Comparison of ENCODE assay signal across 19 cellular contexts in genomic region chr20:59026904-59027745, GRCh38. TPM values are rescaled to one million over a fixed set of nuclear protein-coding genes. Genes with fewer than 3 reads are reported as not detected.
DNase-seq lines count a peak whose midpoint lies in the region.
"Had no signal": no experiment of that assay in that cellular context is flagged by ENCODE, and none has a peak within 500 bp of the region (broad histone marks: within the 10 kb centered on the region; RNA-seq: fewer than 3 reads in every experiment).

No MANE protein-coding gene starts in this region.

- intact Hi-C loops in activated naive CD4-positive, alpha-beta T cell treated with anti-CD3 and anti-CD28 coated beads for 36 hours (cut with micrococcal nuclease), result no loop called here
- intact Hi-C loops in activated T-helper 2 cell treated with anti-CD3 and anti-CD28 coated beads, Interferon-gamma antibody, Interleukin-2, Interleukin-4, amounts not matched to agents 10 μg/mL and 5 μg/mL and 100 μg/mL, durations not matched to agents 14 hours and 24 hours and 36 hours (cut with micrococcal nuclease), result no loop called here

- no peak overlapping the region for H3K4me3 Mint-ChIP-seq in activated naive CD4-positive, alpha-beta T cell treated with anti-CD3 and anti-CD28 coated beads, Interleukin-2, amount 50 U/mL, for 24 hours
- H3K4me3 Mint-ChIP-seq in activated naive CD4-positive, alpha-beta T cell treated with anti-CD3 and anti-CD28 coated beads for 36 hours, result no peak overlapping the region
- H3K4me3 Mint-ChIP-seq in activated T-helper 2 cell treated with anti-CD3 and anti-CD28 coated beads, Interferon-gamma antibody, Interleukin-2, Interleukin-4, amounts not matched to agents 10 μg/mL and 5 μg/mL and 100 μg/mL, durations not matched to agents 14 hours and 24 hours and 36 hours (ENCODE audit: low read depth), result no peak overlapping the region
- no peak overlapping the region for H3K4me3 Mint-ChIP-seq in immature natural killer cell
- H3K4me3 Mint-ChIP-seq: activated B cell treated with CpG ODN at 0.5 μM for 24 hours had no signal

- H3K9me3 Mint-ChIP-seq in activated naive CD4-positive, alpha-beta T cell treated with anti-CD3 and anti-CD28 coated beads, Interleukin-2, amount 50 U/mL, for 24 hours, result no peaks in the 10 kb centered on the region
- H3K9me3 Mint-ChIP-seq in activated naive CD4-positive, alpha-beta T cell treated with anti-CD3 and anti-CD28 coated beads for 36 hours, result no peaks in the 10 kb centered on the region
- no peaks in the 10 kb centered on the region for H3K9me3 Mint-ChIP-seq in activated T-helper 2 cell treated with anti-CD3 and anti-CD28 coated beads, Interferon-gamma antibody, Interleukin-2, Interleukin-4, amounts not matched to agents 10 μg/mL and 5 μg/mL and 100 μg/mL, durations not matched to agents 14 hours and 24 hours and 36 hours
- H3K9me3 Mint-ChIP-seq in immature natural killer cell, result no peaks in the 10 kb centered on the region
- H3K9me3 Mint-ChIP-seq: activated B cell treated with CpG ODN at 0.5 μM for 24 hours, nephron had no signal

- peak overlapping the region in 1 of 5 donors; percentile 47 for H3K9ac ChIP-seq in subcutaneous abdominal adipose tissue (ENCODE audit: low read length in 5 of 5)

- no peaks in the 10 kb centered on the region for H3K27me3 Mint-ChIP-seq in activated naive CD4-positive, alpha-beta T cell treated with anti-CD3 and anti-CD28 coated beads, Interleukin-2, amount 50 U/mL, for 24 hours
- H3K27me3 Mint-ChIP-seq in activated naive CD4-positive, alpha-beta T cell treated with anti-CD3 and anti-CD28 coated beads for 36 hours (ENCODE audit: low read depth), result no peaks in the 10 kb centered on the region
- H3K27me3 Mint-ChIP-seq in activated T-helper 2 cell treated with anti-CD3 and anti-CD28 coated beads, Interferon-gamma antibody, Interleukin-2, Interleukin-4, amounts not matched to agents 10 μg/mL and 5 μg/mL and 100 μg/mL, durations not matched to agents 14 hours and 24 hours and 36 hours (ENCODE audit: low read depth), result no peaks in the 10 kb centered on the region
- peaks cover 1 to 4% (median 1%) of the 10 kb centered on the region in 3 donors for H3K27me3 Mint-ChIP-seq in immature natural killer cell (ENCODE audit: low read depth in 3 of 3)
- H3K27me3 Mint-ChIP-seq: activated B cell treated with CpG ODN at 0.5 μM for 24 hours had no signal

- H3K36me3 Mint-ChIP-seq in activated naive CD4-positive, alpha-beta T cell treated with anti-CD3 and anti-CD28 coated beads, Interleukin-2, amount 50 U/mL, for 24 hours, result peaks cover 38% of the 10 kb centered on the region
- peaks cover 54% of the 10 kb centered on the region for H3K36me3 Mint-ChIP-seq in activated naive CD4-positive, alpha-beta T cell treated with anti-CD3 and anti-CD28 coated beads for 36 hours (ENCODE audit: low read depth)
- peaks cover 87% of the 10 kb centered on the region for H3K36me3 Mint-ChIP-seq in activated T-helper 2 cell treated with anti-CD3 and anti-CD28 coated beads, Interferon-gamma antibody, Interleukin-2, Interleukin-4, amounts not matched to agents 10 μg/mL and 5 μg/mL and 100 μg/mL, durations not matched to agents 14 hours and 24 hours and 36 hours (ENCODE audit: low read depth)
- peaks cover 17 to 37% (median 27%) of the 10 kb centered on the region in 3 donors for H3K36me3 Mint-ChIP-seq in immature natural killer cell

- peaks cover 33 to 73% (median 58%) of the 10 kb centered on the region in 5 donors for H3K36me3 ChIP-seq in subcutaneous abdominal adipose tissue (ENCODE audit: control insufficient read depth in 5 of 5, insufficient read depth in 5 of 5, low read length in 5 of 5)

- H3K4me1 ChIP-seq in subcutaneous abdominal adipose tissue (ENCODE audit: control insufficient read depth in 5 of 5, insufficient read depth in 5 of 5, low read length in 5 of 5), result peaks cover 4 to 49% (median 45%) of the 10 kb centered on the region in 5 donors

- no peak for DNase-seq in activated naive CD4-positive, alpha-beta T cell treated with anti-CD3 and anti-CD28 coated beads for 36 hours
- no peak for DNase-seq in activated T-helper 2 cell treated with anti-CD3 and anti-CD28 coated beads, Interferon-gamma antibody, Interleukin-2, Interleukin-4, amounts not matched to agents 10 μg/mL and 5 μg/mL and 100 μg/mL, durations not matched to agents 14 hours and 24 hours and 36 hours (ENCODE audit: low spot score)
- DNase-seq in immature natural killer cell (no peak), DMS 273 (lab: John Stamatoyannopoulos, UW; ENCODE audit: unreplicated experiment) (no peak), germinal center (ENCODE audit: low spot score) (no peak)
- no peak for DNase-seq in central memory CD4-positive, alpha-beta T cell
- DNase-seq: activated B cell treated with CpG ODN at 0.5 μM for 24 hours; body of pancreas; left colon; NCI-H1694 treated with DMSO at 0.1 percent for 48 hours; NCI-H524 treated with DMSO at 0.1 percent for 48 hours; PC-9; retina; stimulated activated CD4-positive, alpha-beta T cell treated with anti-CD3 and anti-CD28 coated beads, Interleukin-2, amount 100 ng/mL, for 24 hours; transverse colon had no signal

- H3K27me3 ChIP-seq in subcutaneous abdominal adipose tissue (ENCODE audit: control insufficient read depth in 5 of 5, insufficient read depth in 4 of 5, low read length in 5 of 5), result no peaks in the 10 kb centered on the region
- H3K27me3 ChIP-seq: body of pancreas, transverse colon had no signal

- no peak overlapping the region for H3K4me3 ChIP-seq in subcutaneous abdominal adipose tissue (ENCODE audit: low read depth in 1 of 5, low read length in 5 of 5)
- H3K4me3 ChIP-seq: body of pancreas, PC-9, transverse colon had no signal

- H3K4me1 Mint-ChIP-seq in activated naive CD4-positive, alpha-beta T cell treated with anti-CD3 and anti-CD28 coated beads, Interleukin-2, amount 50 U/mL, for 24 hours, result peaks cover 64% of the 10 kb centered on the region
- peaks cover 57% of the 10 kb centered on the region for H3K4me1 Mint-ChIP-seq in activated naive CD4-positive, alpha-beta T cell treated with anti-CD3 and anti-CD28 coated beads for 36 hours (ENCODE audit: low read depth)
- peaks cover 48% of the 10 kb centered on the region for H3K4me1 Mint-ChIP-seq in activated T-helper 2 cell treated with anti-CD3 and anti-CD28 coated beads, Interferon-gamma antibody, Interleukin-2, Interleukin-4, amounts not matched to agents 10 μg/mL and 5 μg/mL and 100 μg/mL, durations not matched to agents 14 hours and 24 hours and 36 hours (ENCODE audit: low read depth)
- peaks cover 64 to 75% of the 10 kb centered on the region in 2 donors for H3K4me1 Mint-ChIP-seq in immature natural killer cell

- H3K27ac ChIP-seq in subcutaneous abdominal adipose tissue (ENCODE audit: low read depth, low read length), result peak overlapping the region; percentile 7
- H3K27ac ChIP-seq: body of pancreas, HL-60, PC-9, transverse colon had no signal

- no peaks in the 10 kb centered on the region for H3K9me3 ChIP-seq in subcutaneous abdominal adipose tissue (ENCODE audit: control insufficient read depth in 5 of 5, low read length in 5 of 5)
- H3K9me3 ChIP-seq: body of pancreas, transverse colon had no signal

- CTCF ChIA-PET in activated naive CD4-positive, alpha-beta T cell treated with anti-CD3 and anti-CD28 coated beads for 36 hours (lab: Charles Lee), result no interaction called here

- peak overlapping the region; percentile 26 for H3K27ac Mint-ChIP-seq in activated naive CD4-positive, alpha-beta T cell treated with anti-CD3 and anti-CD28 coated beads, Interleukin-2, amount 50 U/mL, for 24 hours
- H3K27ac Mint-ChIP-seq in activated naive CD4-positive, alpha-beta T cell treated with anti-CD3 and anti-CD28 coated beads for 36 hours, result no peak overlapping the region
- peak overlapping the region; percentile 9 for H3K27ac Mint-ChIP-seq in activated T-helper 2 cell treated with anti-CD3 and anti-CD28 coated beads, Interferon-gamma antibody, Interleukin-2, Interleukin-4, amounts not matched to agents 10 μg/mL and 5 μg/mL and 100 μg/mL, durations not matched to agents 14 hours and 24 hours and 36 hours
- peak overlapping the region; percentile 2 to 58 (median 11) for H3K27ac Mint-ChIP-seq in immature natural killer cell
- H3K27ac Mint-ChIP-seq: activated B cell treated with CpG ODN at 0.5 μM for 24 hours had no signal

RNA-seq across cellular contexts. Expression of gene ATP5F1E, which starts 5.0 kb away (rescaled TPM):
- 10 to 100 TPM; 74.5 to 86.3 TPM for total RNA-seq in activated naive CD4-positive, alpha-beta T cell treated with anti-CD3 and anti-CD28 coated beads for 36 hours
- total RNA-seq in activated T-helper 2 cell treated with anti-CD3 and anti-CD28 coated beads, Interferon-gamma antibody, Interleukin-2, Interleukin-4, amounts not matched to agents 10 μg/mL and 5 μg/mL and 100 μg/mL, durations not matched to agents 14 hours and 24 hours and 36 hours, result 61.2 and 66.9 TPM in 2 replicates
- polyA plus RNA-seq in immature natural killer cell, result 100 to 1,000 TPM in 1 of 3 donors, 10 to 100 TPM in 2; 43.3 to 138 (median 91.7) TPM

RNA-seq across cellular contexts. Expression of gene TUBB1, which starts 7.9 kb away (rescaled TPM):
- total RNA-seq in activated naive CD4-positive, alpha-beta T cell treated with anti-CD3 and anti-CD28 coated beads for 36 hours, result not detected
- not detected in 2 replicates for total RNA-seq in activated T-helper 2 cell treated with anti-CD3 and anti-CD28 coated beads, Interferon-gamma antibody, Interleukin-2, Interleukin-4, amounts not matched to agents 10 μg/mL and 5 μg/mL and 100 μg/mL, durations not matched to agents 14 hours and 24 hours and 36 hours
- polyA plus RNA-seq in immature natural killer cell, result 10 to 100 TPM in 1 of 3 donors, 1 to 10 TPM in 2; 2.6 to 22.5 (median 4.3) TPM
- total RNA-seq: body of pancreas, left colon, transverse colon had no signal

RNA-seq across cellular contexts. Expression of gene PRELID3B, which starts 15.5 kb away (rescaled TPM):
- 100 to 1,000 TPM; 170 to 180 TPM for total RNA-seq in activated naive CD4-positive, alpha-beta T cell treated with anti-CD3 and anti-CD28 coated beads for 36 hours
- 106 and 112 TPM in 2 replicates for total RNA-seq in activated T-helper 2 cell treated with anti-CD3 and anti-CD28 coated beads, Interferon-gamma antibody, Interleukin-2, Interleukin-4, amounts not matched to agents 10 μg/mL and 5 μg/mL and 100 μg/mL, durations not matched to agents 14 hours and 24 hours and 36 hours
- polyA plus RNA-seq in immature natural killer cell, result 10 to 100 TPM; 31.5 to 43.3 (median 37.8) TPM

RNA-seq across cellular contexts. Expression of gene CTSZ, which starts 20.1 kb away (rescaled TPM):
- 10 to 100 TPM; 17.3 to 17.9 TPM for total RNA-seq in activated naive CD4-positive, alpha-beta T cell treated with anti-CD3 and anti-CD28 coated beads for 36 hours
- 62.0 and 66.1 TPM in 2 replicates for total RNA-seq in activated T-helper 2 cell treated with anti-CD3 and anti-CD28 coated beads, Interferon-gamma antibody, Interleukin-2, Interleukin-4, amounts not matched to agents 10 μg/mL and 5 μg/mL and 100 μg/mL, durations not matched to agents 14 hours and 24 hours and 36 hours
- polyA plus RNA-seq in immature natural killer cell, result 10 to 100 TPM in 1 of 3 donors, 1 to 10 TPM in 2; 2.6 to 10.5 (median 5.8) TPM

RNA-seq across cellular contexts. Expression of gene NELFCD, which starts 46.1 kb away (rescaled TPM):
- 100 to 1,000 TPM; 102 to 103 TPM for total RNA-seq in activated naive CD4-positive, alpha-beta T cell treated with anti-CD3 and anti-CD28 coated beads for 36 hours
- total RNA-seq in activated T-helper 2 cell treated with anti-CD3 and anti-CD28 coated beads, Interferon-gamma antibody, Interleukin-2, Interleukin-4, amounts not matched to agents 10 μg/mL and 5 μg/mL and 100 μg/mL, durations not matched to agents 14 hours and 24 hours and 36 hours, result 111 and 113 TPM in 2 replicates
- polyA plus RNA-seq in immature natural killer cell, result 100 to 1,000 TPM in 1 of 3 donors, 10 to 100 TPM in 2; 67.1 to 104 (median 71.7) TPM
